Comparison of ENCODE assay signal across 16 cellular contexts in genomic region chr13:53191091-53191490, GRCh38.
DNase-seq lines count a peak whose midpoint lies in the region; ATAC-seq, FAIRE-seq and TF ChIP-seq lines count a peak whose summit lies in the region.
"Had no signal": no experiment of that assay in that cellular context is flagged by ENCODE, and none has a peak within 500 bp of the region (broad histone marks: within the 10 kb centered on the region; RNA-seq: fewer than 3 reads in every experiment).

No MANE protein-coding gene starts in this region.

- H3K36me3 ChIP-seq in HUES64 (ENCODE audit: insufficient read depth, low read length) = no peaks in the 10 kb centered on the region
- H3K36me3 ChIP-seq in bronchial epithelial cell (ENCODE audit: control insufficient read depth, insufficient read depth, low read length) = no peaks in the 10 kb centered on the region
- H3K36me3 ChIP-seq in mesodermal cell (ENCODE audit: control insufficient read depth, insufficient read depth, low read length) = no peaks in the 10 kb centered on the region
- H3K36me3 ChIP-seq: esophagus muscularis mucosa had no signal

- 19% methylated on average over 2 of the region's 2 CpGs for WGBS in HUES64
- 0% methylated on average over 1 to 2 of the region's 2 CpGs for WGBS in mesodermal cell (ENCODE audit: insufficient coverage in 2 of 2), 2 experiments

- peak overlapping the region; percentile 50; the same call in 1 of the 2 replicates for H3K9ac ChIP-seq in HUES64 (ENCODE audit: low read depth, low read length)

- peaks cover 21% of the 10 kb centered on the region; the same call in 1 of the 2 replicates for H3K4me1 ChIP-seq in HUES64 (ENCODE audit: insufficient read depth, low read length)
- H3K4me1 ChIP-seq in mesodermal cell (ENCODE audit: control insufficient read depth, insufficient read depth, low read length, poor library complexity, severe bottlenecking) = peaks cover 36% of the 10 kb centered on the region
- H3K4me1 ChIP-seq: esophagus muscularis mucosa had no signal

- FAIRE-seq in bronchial epithelial cell (lab: Jason Lieb, UNC) = peak; percentile 72

- H3K4me3 ChIP-seq in HUES64 (ENCODE audit: low read length) = no peak overlapping the region
- H3K4me3 ChIP-seq in bronchial epithelial cell (ENCODE audit: low read depth, low read length) = no peak overlapping the region
- no peak overlapping the region for H3K4me3 ChIP-seq in mesodermal cell (ENCODE audit: extremely low read depth, insufficient read depth, low read length, poor library complexity, severe bottlenecking)
- H3K4me3 ChIP-seq: esophagus muscularis mucosa had no signal

- H3K9me3 ChIP-seq in HUES64 (ENCODE audit: insufficient read depth, low read depth, low read length) = no peaks in the 10 kb centered on the region
- no peaks in the 10 kb centered on the region for H3K9me3 ChIP-seq in mesodermal cell (ENCODE audit: control insufficient read depth, low read length)
- H3K9me3 ChIP-seq: esophagus muscularis mucosa had no signal

- H3K27me3 ChIP-seq in HUES64 (ENCODE audit: insufficient read depth, low read length) = no peaks in the 10 kb centered on the region
- H3K27me3 ChIP-seq in bronchial epithelial cell (ENCODE audit: control insufficient read depth, insufficient read depth, low read length) = no peaks in the 10 kb centered on the region

- no peak for TF ChIP-seq CTCF in bronchial epithelial cell (IDR thresholded peaks at IDR 0.05; ENCODE audit: insufficient read depth, low read length, severe bottlenecking)

- no peak for ATAC-seq in GM21717 (IDR thresholded peaks at IDR 0.05; ENCODE audit: unreplicated experiment)

- DNase-seq in ELR (ENCODE audit: low read depth) = peak; percentile 15
- DNase-seq in bronchial epithelial cell (ENCODE audit: low read depth) = peak; percentile 81
- DNase-seq in activated CD8-positive, alpha-beta memory T cell treated with anti-CD3 and anti-CD28 coated beads for 24 hours = no peak
- no peak for DNase-seq in AG08396 (ENCODE audit: low spot score)
- DNase-seq in stimulated activated CD4-positive, alpha-beta T cell treated with anti-CD3 and anti-CD28 coated beads, Interleukin-1b, Interleukin-23, amount 100 ng/mL, for 48 hours = no peak
- DNase-seq: activated CD4-positive, CD25-positive, alpha-beta regulatory T cell treated with anti-CD3 and anti-CD28 coated beads, Interleukin-2, amount 50 U/mL, for 72 hours; activated naive CD8-positive, alpha-beta T cell treated with anti-CD3 and anti-CD28 coated beads, Interleukin-2, amount 10 ng/mL, durations not matched to agents 7 days and 5 days; activated T-cell treated with anti-CD3 and anti-CD28 coated beads for 4 hours; CD4-positive, alpha-beta T cell; KBM-7; NCI-H187; T-helper 1 cell had no signal

- H3K27ac ChIP-seq in HUES64 (ENCODE audit: low read depth, low read length) (peak overlapping the region; percentile 77), mesodermal cell (ENCODE audit: low read depth, low read length, severe bottlenecking) (peak overlapping the region; percentile 91)
- H3K27ac ChIP-seq: esophagus muscularis mucosa had no signal

Comparison
In these comparisons a context has a peak if more than half of its experiments do, and no peak if none do; other contexts are left out.
1. DNase-seq: peak in ELR (single experiment) and bronchial epithelial cell (single experiment); none in activated CD8-positive, alpha-beta memory T cell treated with anti-CD3 and anti-CD28 coated beads for 24 hours (single experiment), AG08396 (single experiment) and stimulated activated CD4-positive, alpha-beta T cell treated with anti-CD3 and anti-CD28 coated beads, Interleukin-1b, Interleukin-23, amount 100 ng/mL, for 48 hours (single experiment).